Comparison of ENCODE assay signal across 1 cellular context in genomic region chr2:11467126-11467649, GRCh38.
TF ChIP-seq lines count a peak whose summit lies in the region.

No MANE protein-coding gene starts in this region.

TF ChIP-seq in A549, 52 proteins besides CTCF, POLR2A, EP300 and RAD21 (continued from another document):
- TF ChIP-seq RCOR1 (IDR thresholded peaks at IDR 0.05; ENCODE audit: low read depth, low read length) (no peak), CHD2 (IDR thresholded peaks at IDR 0.05; ENCODE audit: low read length, partially characterized antibody) (no peak), JUN (IDR thresholded peaks at IDR 0.05) (no peak), CBX8 (IDR thresholded peaks at IDR 0.05) (no peak), CHD4 (IDR thresholded peaks at IDR 0.05; ENCODE audit: borderline replicate concordance) (no peak), MAZ (IDR thresholded peaks at IDR 0.05; ENCODE audit: borderline replicate concordance, low read depth, low read length) (no peak)
